8 cellular contexts compared by ENCODE assay signal in genomic region chr2:177265834-177266817, GRCh38. TPM values are rescaled to one million over a fixed set of nuclear protein-coding genes. Genes with fewer than 3 reads are reported as not detected.
DNase-seq lines count a peak whose midpoint lies in the region; ATAC-seq, FAIRE-seq and TF ChIP-seq lines count a peak whose summit lies in the region.

No MANE protein-coding gene starts in this region.

- H3K4me3 Mint-ChIP-seq in activated T-helper 17 cell treated with anti-CD3 and anti-CD28 coated beads, Interleukin-2, amount 50 U/mL, for 72 hours: peak overlapping the region; percentile 95

- peaks cover 12% of the 10 kb centered on the region for H3K4me1 ChIP-seq in iPS-15b (ENCODE audit: control insufficient read depth, insufficient read depth, low read length)

- H3K36me3 Mint-ChIP-seq in activated T-helper 17 cell treated with anti-CD3 and anti-CD28 coated beads, Interleukin-2, amount 50 U/mL, for 72 hours (ENCODE audit: low read depth): peaks cover 34% of the 10 kb centered on the region

- DNase-seq in Jurkat, Clone E6-1 (ENCODE audit: low read depth, low spot score): peak; percentile 59
- DNase-seq in superior temporal gyrus (ENCODE audit: extremely low spot score): peak; percentile 42
- DNase-seq in DMS114 treated with DMSO at 0.1 percent for 48 hours (lab: John Stamatoyannopoulos, UW; ENCODE audit: unreplicated experiment): no peak

- H3K9ac ChIP-seq in iPS-15b (ENCODE audit: low read depth, low read length): peak overlapping the region; percentile 97

- H3K27ac Mint-ChIP-seq in activated T-helper 17 cell treated with anti-CD3 and anti-CD28 coated beads, Interleukin-2, amount 50 U/mL, for 72 hours: peak overlapping the region; percentile 98

- H3K27me3 ChIP-seq in iPS-15b (ENCODE audit: control insufficient read depth, insufficient read depth, low read length): no peaks in the 10 kb centered on the region

- TF ChIP-seq POLR2A in GM18505 (IDR thresholded peaks at IDR 0.05; ENCODE audit: borderline replicate concordance, extremely low read depth, insufficient read depth, insufficient read length): no peak

- ATAC-seq in activated T-helper 17 cell treated with anti-CD3 and anti-CD28 coated beads, Interleukin-2, amount 50 U/mL, for 72 hours (replicated peaks): peak; percentile 11
- no peak for ATAC-seq in HG03039 (IDR thresholded peaks at IDR 0.05; ENCODE audit: unreplicated experiment)
- ATAC-seq in GM18505 (IDR thresholded peaks at IDR 0.05; ENCODE audit: unreplicated experiment): no peak

- H3K27me3 Mint-ChIP-seq in activated T-helper 17 cell treated with anti-CD3 and anti-CD28 coated beads, Interleukin-2, amount 50 U/mL, for 72 hours: no peaks in the 10 kb centered on the region

- H3K9me3 Mint-ChIP-seq in activated T-helper 17 cell treated with anti-CD3 and anti-CD28 coated beads, Interleukin-2, amount 50 U/mL, for 72 hours: no peaks in the 10 kb centered on the region

- FAIRE-seq in G401.6 (lab: Jason Lieb, UNC): peak; percentile 67

- H3K4me3 ChIP-seq in Jurkat, Clone E6-1 (ENCODE audit: low read length): peak overlapping the region; percentile 77
- no peak overlapping the region for H3K4me3 ChIP-seq in iPS-15b (ENCODE audit: low read depth, low read length)

- H3K36me3 ChIP-seq in iPS-15b (ENCODE audit: control insufficient read depth, insufficient read depth, low read length): no peaks in the 10 kb centered on the region

- H3K9me3 ChIP-seq in iPS-15b (ENCODE audit: control insufficient read depth, insufficient read depth, low read length): no peaks in the 10 kb centered on the region

- peaks cover 18% of the 10 kb centered on the region for H3K4me1 Mint-ChIP-seq in activated T-helper 17 cell treated with anti-CD3 and anti-CD28 coated beads, Interleukin-2, amount 50 U/mL, for 72 hours

RNA-seq across cellular contexts. Expression of gene NFE2L2, which starts 1.6 kb away (rescaled TPM):
- polyA plus RNA-seq in Jurkat, Clone E6-1 (2012; ENCODE audit: insufficient read depth, insufficient read length): 31.8 TPM
- total RNA-seq in activated T-helper 17 cell treated with anti-CD3 and anti-CD28 coated beads, Interleukin-2, amount 50 U/mL, for 72 hours: 10 to 100 TPM; 39.3 to 49.4 TPM

RNA-seq across cellular contexts. Expression of gene HNRNPA3, which starts 53.5 kb away (rescaled TPM):
- 839 TPM for polyA plus RNA-seq in Jurkat, Clone E6-1 (2012; ENCODE audit: insufficient read depth, insufficient read length)
- 100 to 1,000 TPM; 120 to 260 TPM for total RNA-seq in activated T-helper 17 cell treated with anti-CD3 and anti-CD28 coated beads, Interleukin-2, amount 50 U/mL, for 72 hours
